ENCODE assay signal across 22 cellular contexts in the genomic region with DNA sequence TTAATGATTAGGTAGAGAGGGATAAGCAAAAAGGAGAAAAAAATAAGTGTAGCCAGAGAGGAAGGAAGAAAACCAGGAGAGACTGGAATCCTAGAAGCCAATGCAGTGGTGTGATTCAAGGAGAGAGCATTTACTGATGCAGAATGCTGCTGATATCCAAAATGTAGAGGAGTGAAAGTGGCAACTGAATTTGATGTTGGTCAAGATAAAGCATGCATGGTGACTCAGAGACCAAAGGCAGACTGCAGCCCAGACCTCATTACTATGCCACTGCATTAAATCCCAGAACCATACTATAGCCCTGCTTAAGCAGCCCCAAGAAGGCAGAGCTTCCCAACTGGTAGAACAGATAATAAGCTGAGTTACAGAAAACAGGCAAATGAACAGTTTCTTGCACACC. TPM values are rescaled to one million over a fixed set of nuclear protein-coding genes. Genes with fewer than 3 reads are reported as not detected.
"Had no signal": no experiment of that assay in that cellular context is flagged by ENCODE, and none has a peak within 500 bp of the region (broad histone marks: within the 10 kb centered on the region; RNA-seq: fewer than 3 reads in every experiment).

No MANE protein-coding gene starts in this region.

- DNase-seq: activated CD4-positive, alpha-beta T cell treated with anti-CD3 and anti-CD28 coated beads, Interleukin-2, amount 10 ng/mL, durations not matched to agents 7 days and 5 days; activated CD8-positive, alpha-beta memory T cell treated with anti-CD3 and anti-CD28 coated beads, Interleukin-2, amount 50 U/mL, for 4 hours; activated CD8-positive, alpha-beta T cell treated with anti-CD3 and anti-CD28 coated beads, Interleukin-2, amount 10 ng/mL, durations not matched to agents 7 days and 5 days; activated gamma-delta T cell treated with Interleukin-2 at 50 U/mL for 16 hours; activated T-cell treated with anti-CD3 and anti-CD28 coated beads, Interleukin-2, amount 50 U/mL, for 48 hours; amniotic stem cell; body of pancreas; caudate nucleus; effector memory CD8-positive, alpha-beta T cell; foreskin melanocyte; midbrain; nephron progenitor cell; posterior cingulate gyrus; retina; stimulated activated naive B cell treated with anti-CD40 and anti-IgM and Interleukin-4, amounts not matched to agents 10 μg/mL and 1 μg/mL and 100 μg/mL, for 72 hours; T-cell; upper lobe of right lung had no signal

- H3K4me1 Mint-ChIP-seq: nephron progenitor cell; stimulated activated naive B cell treated with anti-CD40 and anti-IgM and Interleukin-4, amounts not matched to agents 10 μg/mL and 1 μg/mL and 100 μg/mL, for 72 hours had no signal

- H3K4me3 ChIP-seq: body of pancreas, upper lobe of right lung had no signal

- H3K36me3 Mint-ChIP-seq: activated naive CD4-positive, alpha-beta T cell treated with anti-CD3 and anti-CD28 coated beads, Interleukin-2, amount 50 U/mL, for 72 hours had no signal

- H3K27me3 Mint-ChIP-seq: activated CD4-positive, alpha-beta T cell treated with anti-CD3 and anti-CD28 coated beads, Interleukin-2, amount 10 ng/mL, durations not matched to agents 7 days and 5 days; effector memory CD8-positive, alpha-beta T cell had no signal

- H3K4me3 Mint-ChIP-seq: activated CD4-positive, alpha-beta T cell treated with anti-CD3 and anti-CD28 coated beads, Interleukin-2, amount 10 ng/mL, durations not matched to agents 7 days and 5 days; activated CD8-positive, alpha-beta T cell treated with anti-CD3 and anti-CD28 coated beads, Interleukin-2, amount 10 ng/mL, durations not matched to agents 7 days and 5 days; effector memory CD8-positive, alpha-beta T cell; nephron progenitor cell; stimulated activated naive B cell treated with anti-CD40 and anti-IgM and Interleukin-4, amounts not matched to agents 10 μg/mL and 1 μg/mL and 100 μg/mL, for 72 hours; T-cell had no signal

- H3K27ac Mint-ChIP-seq: activated CD4-positive, alpha-beta T cell treated with anti-CD3 and anti-CD28 coated beads, Interleukin-2, amount 10 ng/mL, durations not matched to agents 7 days and 5 days; activated CD8-positive, alpha-beta T cell treated with anti-CD3 and anti-CD28 coated beads, Interleukin-2, amount 10 ng/mL, durations not matched to agents 7 days and 5 days; effector memory CD8-positive, alpha-beta T cell; nephron progenitor cell; stimulated activated naive B cell treated with anti-CD40 and anti-IgM and Interleukin-4, amounts not matched to agents 10 μg/mL and 1 μg/mL and 100 μg/mL, for 72 hours; T-cell had no signal

- ATAC-seq: activated CD8-positive, alpha-beta T cell treated with anti-CD3 and anti-CD28 coated beads, Interleukin-2, amount 10 ng/mL, durations not matched to agents 7 days and 5 days; activated naive CD4-positive, alpha-beta T cell treated with anti-CD3 and anti-CD28 coated beads, Interleukin-2, amount 50 U/mL, for 72 hours; body of pancreas; effector memory CD8-positive, alpha-beta T cell; left lobe of liver; stimulated activated naive B cell treated with anti-CD40 and anti-IgM and Interleukin-4, amounts not matched to agents 10 μg/mL and 1 μg/mL and 100 μg/mL, for 72 hours; T-cell; upper lobe of right lung had no signal

- H3K9me3 Mint-ChIP-seq: activated naive CD4-positive, alpha-beta T cell treated with anti-CD3 and anti-CD28 coated beads, Interleukin-2, amount 50 U/mL, for 72 hours; effector memory CD8-positive, alpha-beta T cell; nephron progenitor cell; stimulated activated naive B cell treated with anti-CD40 and anti-IgM and Interleukin-4, amounts not matched to agents 10 μg/mL and 1 μg/mL and 100 μg/mL, for 72 hours; T-cell had no signal

RNA-seq across cellular contexts. Expression of gene KLHL32, which starts 15.8 kb away (rescaled TPM):
- total RNA-seq: dermis microvascular lymphatic vessel endothelial cell, lung microvascular endothelial cell had no signal
- polyA plus RNA-seq: fibroblast of lung had no signal
